ENCODE assay signal across 1 cellular context in genomic region chr18:45761512-45762114, GRCh38.
TF ChIP-seq lines count a peak whose summit lies in the region.

No MANE protein-coding gene starts in this region.

TF ChIP-seq in IMR-90, 13 proteins besides CTCF, POLR2A, EP300 and RAD21:
- TF ChIP-seq RCOR1 (IDR thresholded peaks at IDR 0.05; ENCODE audit: insufficient replicate concordance, low read length) (no peak), MXI1 (IDR thresholded peaks at IDR 0.05; ENCODE audit: borderline replicate concordance, low read depth, low read length) (no peak), BHLHE40 (IDR thresholded peaks at IDR 0.05; ENCODE audit: low read depth, low read length) (no peak), RFX5 (IDR thresholded peaks at IDR 0.05; ENCODE audit: low read depth, low read length) (no peak), MAFK (IDR thresholded peaks at IDR 0.05; ENCODE audit: low read depth, low read length) (no peak), SMC3 (IDR thresholded peaks at IDR 0.05; ENCODE audit: low read depth, low read length) (no peak), CEBPB (IDR thresholded peaks at IDR 0.05; ENCODE audit: low read depth, low read length) (no peak)
- TF ChIP-seq, protein P1, sequence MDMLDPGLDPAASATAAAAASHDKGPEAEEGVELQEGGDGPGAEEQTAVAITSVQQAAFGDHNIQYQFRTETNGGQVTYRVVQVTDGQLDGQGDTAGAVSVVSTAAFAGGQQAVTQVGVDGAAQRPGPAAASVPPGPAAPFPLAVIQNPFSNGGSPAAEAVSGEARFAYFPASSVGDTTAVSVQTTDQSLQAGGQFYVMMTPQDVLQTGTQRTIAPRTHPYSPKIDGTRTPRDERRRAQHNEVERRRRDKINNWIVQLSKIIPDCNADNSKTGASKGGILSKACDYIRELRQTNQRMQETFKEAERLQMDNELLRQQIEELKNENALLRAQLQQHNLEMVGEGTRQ (IDR thresholded peaks at IDR 0.05; ENCODE audit: low read depth, low read length): no peak
TF ChIP-seq in IMR-90: peak in this region for 0.
